In the genomic region with DNA sequence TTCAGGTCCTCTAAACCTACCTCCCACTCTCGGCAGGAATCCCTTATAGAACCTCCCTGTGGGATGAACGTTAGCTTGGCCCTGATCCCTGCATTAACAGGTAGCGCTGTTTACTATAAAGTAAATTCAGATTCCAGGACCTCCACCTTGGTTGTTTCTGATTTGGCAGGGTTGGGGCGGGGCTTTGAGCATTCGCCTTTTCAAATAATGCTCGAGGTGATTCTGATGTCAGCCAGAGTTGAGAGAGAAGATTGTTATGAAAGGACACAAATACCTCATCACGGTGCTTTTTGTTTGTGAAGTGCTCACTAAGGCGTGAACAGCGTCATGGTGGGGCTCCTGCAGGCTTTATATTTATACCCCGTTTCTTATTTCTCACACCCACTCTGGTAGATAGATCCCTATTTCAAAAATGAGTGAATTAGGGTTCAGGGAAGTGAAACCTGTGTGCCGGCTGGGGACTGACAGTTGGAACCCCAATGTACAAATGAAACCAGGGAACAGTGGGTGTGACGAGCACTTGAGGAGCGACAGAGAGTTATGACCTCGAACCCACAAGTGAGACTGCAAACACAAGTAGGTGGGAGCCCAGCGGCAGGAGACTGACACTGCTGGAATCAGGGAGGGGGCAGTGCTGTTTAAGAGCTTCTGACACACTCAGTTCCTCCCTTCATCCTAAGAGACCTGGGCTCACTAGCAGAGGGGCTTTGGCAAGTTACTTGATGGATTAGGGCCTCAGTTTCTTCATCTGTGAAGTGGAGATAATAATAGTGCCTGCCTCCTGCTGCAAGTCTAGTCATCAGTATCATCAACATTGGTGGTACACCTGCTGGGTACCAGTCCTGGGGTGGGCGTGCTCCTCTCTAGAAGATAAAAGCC, we compare ENCODE assay signal across 9 cellular contexts. TPM values are rescaled to one million over a fixed set of nuclear protein-coding genes. Genes with fewer than 3 reads are reported as not detected.
DNase-seq lines count a peak whose midpoint lies in the region; ATAC-seq and TF ChIP-seq lines count a peak whose summit lies in the region.
"Had no signal": no experiment of that assay in that cellular context is flagged by ENCODE, and none has a peak within 500 bp of the region (broad histone marks: within the 10 kb centered on the region; RNA-seq: fewer than 3 reads in every experiment).

No MANE protein-coding gene starts in this region.

- no peaks in the 10 kb centered on the region for H3K9me3 Mint-ChIP-seq in T-helper 2 cell treated with Interferon-gamma antibody and Interleukin-4, amounts not matched to agents 5 μg/mL and 100 μg/mL, for 36 hours
- H3K9me3 Mint-ChIP-seq in effector memory CD8-positive, alpha-beta T cell = no peaks in the 10 kb centered on the region

- no peak for TF ChIP-seq EP300 in ovary (IDR thresholded peaks at IDR 0.05)

- no peak for TF ChIP-seq POLR2A in ovary (IDR thresholded peaks at IDR 0.05)

- ATAC-seq in HG03045 (IDR thresholded peaks at IDR 0.05; ENCODE audit: unreplicated experiment) (peak; percentile 66), foreskin keratinocyte (no peak)
- ATAC-seq in effector memory CD8-positive, alpha-beta T cell (replicated peaks) = peak; percentile 40
- ATAC-seq: A549 had no signal

- intact Hi-C loops in ovary (cut with DNase I) = no loop called here

- peaks cover 22% of the 10 kb centered on the region for H3K27me3 Mint-ChIP-seq in T-helper 2 cell treated with Interferon-gamma antibody and Interleukin-4, amounts not matched to agents 5 μg/mL and 100 μg/mL, for 36 hours (ENCODE audit: low read depth)
- H3K27me3 Mint-ChIP-seq in effector memory CD8-positive, alpha-beta T cell = no peaks in the 10 kb centered on the region

- H3K4me3 ChIP-seq in ovary = no peak overlapping the region
- H3K4me3 ChIP-seq: A549 had no signal

- H3K27ac Mint-ChIP-seq in T-helper 2 cell treated with Interferon-gamma antibody and Interleukin-4, amounts not matched to agents 5 μg/mL and 100 μg/mL, for 36 hours = peak overlapping the region; percentile 94
- peak overlapping the region; percentile 96 to 99 for H3K27ac Mint-ChIP-seq in effector memory CD8-positive, alpha-beta T cell

- H3K36me3 Mint-ChIP-seq in T-helper 2 cell treated with Interferon-gamma antibody and Interleukin-4, amounts not matched to agents 5 μg/mL and 100 μg/mL, for 36 hours (ENCODE audit: low read depth) = no peaks in the 10 kb centered on the region
- peaks cover 77% of the 10 kb centered on the region for H3K36me3 Mint-ChIP-seq in effector memory CD8-positive, alpha-beta T cell (ENCODE audit: insufficient read depth)

- H3K4me1 Mint-ChIP-seq in T-helper 2 cell treated with Interferon-gamma antibody and Interleukin-4, amounts not matched to agents 5 μg/mL and 100 μg/mL, for 36 hours (ENCODE audit: low read depth) = peaks cover 88% of the 10 kb centered on the region
- H3K4me1 Mint-ChIP-seq in effector memory CD8-positive, alpha-beta T cell (ENCODE audit: low read depth in 2 of 2) = peaks cover 85 to 86% of the 10 kb centered on the region in 2 donors

- peak overlapping the region; percentile 69 for H3K4me3 Mint-ChIP-seq in T-helper 2 cell treated with Interferon-gamma antibody and Interleukin-4, amounts not matched to agents 5 μg/mL and 100 μg/mL, for 36 hours
- peak overlapping the region; percentile 61 to 78 for H3K4me3 Mint-ChIP-seq in effector memory CD8-positive, alpha-beta T cell

- H3K4me1 ChIP-seq in ovary (ENCODE audit: insufficient read depth) (no peaks in the 10 kb centered on the region), foreskin keratinocyte (no peaks in the 10 kb centered on the region)
- H3K4me1 ChIP-seq: A549 had no signal

- TF ChIP-seq CTCF in ovary (IDR thresholded peaks at IDR 0.05) = no peak
- no peak for TF ChIP-seq CTCF in foreskin keratinocyte (conservative IDR thresholded peaks at IDR 0.05)

- WGBS in ovary, 3 donors = 65 to 69% (median 65%) methylated on average over 16 of the region's 16 CpGs

- no peaks in the 10 kb centered on the region for H3K27me3 ChIP-seq in ovary
- no peaks in the 10 kb centered on the region for H3K27me3 ChIP-seq in foreskin keratinocyte

- H3K36me3 ChIP-seq in ovary = no peaks in the 10 kb centered on the region

- no peaks in the 10 kb centered on the region for H3K9me3 ChIP-seq in ovary
- H3K9me3 ChIP-seq: A549 had no signal

- no peak overlapping the region for H3K27ac ChIP-seq in ovary
- no peak overlapping the region for H3K27ac ChIP-seq in foreskin keratinocyte
- H3K27ac ChIP-seq: A549 had no signal

- DNase-seq in NCI-H1417 (lab: John Stamatoyannopoulos, UW) = peak in 2 of 3 experiments; percentile 9 to 47
- DNase-seq in NCI-H1417 treated with DMSO at 0.1 percent for 48 hours (lab: John Stamatoyannopoulos, UW) = no peak
- DNase-seq in T-helper 2 cell treated with Interferon-gamma antibody and Interleukin-4, amounts not matched to agents 5 μg/mL and 100 μg/mL, for 36 hours (ENCODE audit: low spot score) = peak; percentile 77
- DNase-seq in effector memory CD8-positive, alpha-beta T cell = peak; percentile 75 to 88 (median 78)
- DNase-seq in putamen (ENCODE audit: low spot score) = no peak
- no peak for DNase-seq in ovary
- no peak for DNase-seq in foreskin keratinocyte

RNA-seq across cellular contexts. Expression of a gene that starts 14.3 kb away (rescaled TPM):
- 10 to 100 TPM in 2 of 7 donors, 1 to 10 TPM in 5; 2.7 to 20.2 (median 6.2) TPM for total RNA-seq in ovary
- 10 to 100 TPM in 1 of 2 donors, 1 to 10 TPM in 1; 8.9 to 33.0 TPM for polyA plus RNA-seq in ovary
- total RNA-seq in foreskin keratinocyte = not detected in 2 replicates
- not detected in 2 replicates for polyA plus RNA-seq in foreskin keratinocyte

Comparison
In these comparisons a context has a peak if more than half of its experiments do, and no peak if none do; other contexts are left out.
1. DNase-seq: peak in NCI-H1417 (2 of 3), T-helper 2 cell treated with Interferon-gamma antibody and Interleukin-4, amounts not matched to agents 5 μg/mL and 100 μg/mL, for 36 hours (single experiment) and effector memory CD8-positive, alpha-beta T cell (3 of 3); none in NCI-H1417 treated with DMSO at 0.1 percent for 48 hours (single experiment), putamen (single experiment), ovary (0 of 5) and foreskin keratinocyte (0 of 2).